Comparison of ENCODE assay signal across 8 cellular contexts in genomic region chrX:97685753-97686152, GRCh38.
DNase-seq lines count a peak whose midpoint lies in the region; ATAC-seq and TF ChIP-seq lines count a peak whose summit lies in the region.

No MANE protein-coding gene starts in this region.

- ATAC-seq in GM18858 (IDR thresholded peaks at IDR 0.05; ENCODE audit: unreplicated experiment): peak; percentile 76
- ATAC-seq in RWPE2 (ENCODE audit: low read depth): peak; percentile 38; the same call in 1 of the 3 replicates
- peak; percentile 58 for ATAC-seq in foreskin keratinocyte
- no peak for ATAC-seq in upper lobe of left lung (ENCODE audit: low FRiP score in 2 of 2)
- no peak for ATAC-seq in HG03280 (IDR thresholded peaks at IDR 0.05; ENCODE audit: unreplicated experiment)
- no peak for ATAC-seq in activated T-cell treated with anti-CD3 and anti-CD28 coated beads, Interleukin-2, amount 50 U/mL, for 4 hours

- H3K36me3 Mint-ChIP-seq in activated T-cell treated with anti-CD3 and anti-CD28 coated beads, Interleukin-2, amount 50 U/mL, for 4 hours (ENCODE audit: insufficient read depth): no peaks in the 10 kb centered on the region

- TF ChIP-seq EP300 in upper lobe of left lung (IDR thresholded peaks at IDR 0.05): no peak

- H3K36me3 ChIP-seq in RWPE2 (ENCODE audit: low read depth) (no peaks in the 10 kb centered on the region), upper lobe of left lung (no peaks in the 10 kb centered on the region)

- H3K9me3 ChIP-seq in RWPE2 (ENCODE audit: severe bottlenecking): no peaks in the 10 kb centered on the region
- H3K9me3 ChIP-seq in upper lobe of left lung: no peaks in the 10 kb centered on the region

- H3K27me3 ChIP-seq in RWPE2 (ENCODE audit: insufficient read depth, poor library complexity, severe bottlenecking) (no peaks in the 10 kb centered on the region), foreskin keratinocyte (no peaks in the 10 kb centered on the region), upper lobe of left lung (no peaks in the 10 kb centered on the region)

- H3K4me1 Mint-ChIP-seq in activated T-cell treated with anti-CD3 and anti-CD28 coated beads, Interleukin-2, amount 50 U/mL, for 4 hours (ENCODE audit: low read depth): no peaks in the 10 kb centered on the region

- no peaks in the 10 kb centered on the region for H3K27me3 Mint-ChIP-seq in activated T-cell treated with anti-CD3 and anti-CD28 coated beads, Interleukin-2, amount 50 U/mL, for 4 hours (ENCODE audit: low read depth)

- H3K27ac ChIP-seq in RWPE2 (ENCODE audit: poor library complexity, severe bottlenecking) (no peak overlapping the region), foreskin keratinocyte (no peak overlapping the region), upper lobe of left lung (no peak overlapping the region)

- H3K4me3 Mint-ChIP-seq in activated T-cell treated with anti-CD3 and anti-CD28 coated beads, Interleukin-2, amount 50 U/mL, for 4 hours: no peak overlapping the region

- DNase-seq in CD1c-positive myeloid dendritic cell (ENCODE audit: extremely low spot score) (peak; percentile 2), HuH-7 (ENCODE audit: low spot score) (peak; percentile 10), RWPE2 (ENCODE audit: low spot score) (no peak), foreskin keratinocyte (peak; percentile 5 to 12), upper lobe of left lung (no peak)
- no peak for DNase-seq in activated T-cell treated with anti-CD3 and anti-CD28 coated beads, Interleukin-2, amount 50 U/mL, for 4 hours

- no peaks in the 10 kb centered on the region for H3K9me3 Mint-ChIP-seq in activated T-cell treated with anti-CD3 and anti-CD28 coated beads, Interleukin-2, amount 50 U/mL, for 4 hours

- WGBS in upper lobe of left lung, 2 donors: 53 to 71% methylated on average over 4 of the region's 4 CpGs

- TF ChIP-seq CTCF in RWPE2 (IDR thresholded peaks at IDR 0.05; ENCODE audit: poor library complexity, severe bottlenecking): peak; percentile 56
- TF ChIP-seq CTCF in foreskin keratinocyte (conservative IDR thresholded peaks at IDR 0.05): peak; percentile 67
- peak in 5 of 6 experiments; percentile 22 to 41 (median 39) for TF ChIP-seq CTCF in upper lobe of left lung (IDR thresholded peaks at IDR 0.05)

- no peak for TF ChIP-seq POLR2A in upper lobe of left lung (IDR thresholded peaks at IDR 0.05)

- H3K4me3 ChIP-seq in RWPE2 (ENCODE audit: severe bottlenecking) (no peak overlapping the region), upper lobe of left lung (no peak overlapping the region)

- H3K4me1 ChIP-seq in RWPE2 (ENCODE audit: insufficient read depth, poor library complexity, severe bottlenecking): no peaks in the 10 kb centered on the region
- no peaks in the 10 kb centered on the region for H3K4me1 ChIP-seq in foreskin keratinocyte
- no peaks in the 10 kb centered on the region for H3K4me1 ChIP-seq in upper lobe of left lung

Comparison
In these comparisons a context has a peak if more than half of its experiments do, and no peak if none do; other contexts are left out.
1. DNase-seq: peak in CD1c-positive myeloid dendritic cell (single experiment), HuH-7 (single experiment) and foreskin keratinocyte (2 of 2); none in RWPE2 (single experiment), upper lobe of left lung (0 of 2) and activated T-cell treated with anti-CD3 and anti-CD28 coated beads, Interleukin-2, amount 50 U/mL, for 4 hours (single experiment).
2. ATAC-seq: peak in GM18858 (single experiment), RWPE2 (single experiment) and foreskin keratinocyte (single experiment); none in upper lobe of left lung (0 of 2), HG03280 (single experiment) and activated T-cell treated with anti-CD3 and anti-CD28 coated beads, Interleukin-2, amount 50 U/mL, for 4 hours (0 of 2).
3. Peak in every context shown above with its lines, with median percentiles within 50 percentile points of each other: CTCF ChIP-seq.